ENCODE assay signal across 8 cellular contexts in the genomic region with DNA sequence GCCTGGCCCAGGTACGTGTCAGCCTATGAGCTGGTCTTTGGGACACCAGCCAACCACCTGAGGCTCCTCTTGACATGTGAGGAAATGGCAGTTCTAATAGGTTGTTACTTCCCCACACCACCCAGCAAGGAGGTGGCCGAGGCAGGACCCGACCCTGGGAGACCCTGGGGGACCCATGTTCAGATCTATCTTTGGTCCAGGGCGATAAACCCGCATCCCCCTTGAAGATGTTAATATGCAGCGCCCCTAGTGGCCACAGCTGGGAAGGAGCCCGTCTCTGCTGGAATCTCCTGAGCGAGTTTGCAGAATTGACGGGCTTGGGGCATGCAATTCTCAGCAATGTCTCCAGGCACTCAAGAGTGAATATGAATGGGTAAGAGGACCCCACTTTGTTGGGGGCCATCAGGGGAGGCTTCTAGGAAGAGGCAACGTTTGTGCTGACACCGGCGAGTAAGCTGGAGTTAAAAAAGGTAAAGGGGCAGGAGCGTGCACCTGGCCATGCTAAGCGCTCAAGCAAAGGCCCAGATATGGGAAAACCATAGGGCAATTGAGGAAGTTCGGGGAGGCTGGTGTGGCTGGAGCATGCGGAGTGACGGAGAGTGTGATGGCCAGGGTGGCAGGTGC. TPM values are rescaled to one million over a fixed set of nuclear protein-coding genes. Genes with fewer than 3 reads are reported as not detected.
DNase-seq lines count a peak whose midpoint lies in the region; ATAC-seq lines count a peak whose summit lies in the region.

No MANE protein-coding gene starts in this region.

- DNase-seq in DMS79 treated with DMSO at 0.1 percent for 48 hours (lab: John Stamatoyannopoulos, UW) (peak; percentile 9), DMS79 (lab: John Stamatoyannopoulos, UW) (no peak), NCI-H2029 treated with DMSO at 0.1 percent for 48 hours (lab: John Stamatoyannopoulos, UW) (peak; percentile 44), caudate nucleus (lab: John Stamatoyannopoulos, UW) (peak in 49 of 61 donors; percentile 3 to 72 (median 33)), left colon (peak; percentile 66 to 88)
- peak; percentile 83 for DNase-seq in activated CD4-positive, CD25-positive, alpha-beta regulatory T cell treated with anti-CD3 and anti-CD28 coated beads, Interleukin-2, amount 50 U/mL, for 72 hours
- DNase-seq in stimulated activated CD4-positive, alpha-beta T cell treated with anti-CD3 and anti-CD28 coated beads, Interleukin-4, amount 100 ng/mL, for 48 hours (ENCODE audit: low read depth in 2 of 2): peak; percentile 73 to 86

- ATAC-seq in left colon (peak; percentile 44), GM21825 (IDR thresholded peaks at IDR 0.05; ENCODE audit: unreplicated experiment) (no peak)

- no peak overlapping the region for H3K27ac ChIP-seq in caudate nucleus (ENCODE audit: low read depth, low read length)

- intact Hi-C loops in left colon (cut with DNase I, micrococcal nuclease): no loop called here

RNA-seq across cellular contexts. Expression of a gene that starts 1.5 kb away (rescaled TPM):
- total RNA-seq in left colon: 10 to 100 TPM in 1 of 2 donors, 1 to 10 TPM in 1; 5.4 to 12.1 TPM

RNA-seq across cellular contexts. Expression of a gene that starts 31.8 kb away (rescaled TPM):
- total RNA-seq in left colon: 1 to 10 TPM; 4.2 to 8.9 TPM

RNA-seq across cellular contexts. Expression of a gene that starts 51.7 kb away (rescaled TPM):
- total RNA-seq in left colon: not detected
